11 cellular contexts compared by ENCODE assay signal in genomic region chr12:42213954-42214426, GRCh38. TPM values are rescaled to one million over a fixed set of nuclear protein-coding genes. Genes with fewer than 3 reads are reported as not detected.
A peak's percentile ranks its signal among the peaks of the same experiment; 100 is the strongest.
DNase-seq lines count a peak whose midpoint lies in the region; ATAC-seq, FAIRE-seq and TF ChIP-seq lines count a peak whose summit lies in the region.
"Had no signal": no experiment of that assay in that cellular context is flagged by ENCODE, and none has a peak within 500 bp of the region (broad histone marks: within the 10 kb centered on the region; RNA-seq: fewer than 3 reads in every experiment).

No MANE protein-coding gene starts in this region.

- DNase-seq in HTR-8/SVneo (ENCODE audit: insufficient read length, low spot score) (no peak), adrenal gland (peak; percentile 63 to 90 (median 83)), left ventricle myocardium superior (peak; percentile 51), retinal pigment epithelial cell (ENCODE audit: low read depth) (peak; percentile 70), D721Med (ENCODE audit: insufficient read length, low spot score) (no peak)
- no peak for DNase-seq in stimulated activated CD4-positive, alpha-beta T cell treated with anti-CD3 and anti-CD28 coated beads, Interleukin-12 subunit alpha, Interleukin-12 subunit beta, amount 100 ng/mL, for 4 hours
- no peak for DNase-seq in activated T-cell treated with anti-CD3 and anti-CD28 coated beads, Interleukin-2, amount 50 U/mL, for 24 hours
- DNase-seq: PC-9 had no signal

- no peak for TF ChIP-seq POLR2A in adrenal gland (IDR thresholded peaks at IDR 0.05)

- H3K36me3 ChIP-seq in adrenal gland (replicated peaks in 1 of 2) = peaks cover 0 to 6% of the 10 kb centered on the region in 2 donors

- H3K27ac ChIP-seq in adrenal gland = peak overlapping the region in 2 of 5 donors; percentile 19 to 29
- H3K27ac ChIP-seq: PC-9 had no signal

- WGBS in adrenal gland, 4 donors = 32 to 44% (median 39%) methylated on average over 2 of the region's 2 CpGs

- ATAC-seq in left ventricle myocardium superior = peak; percentile 90
- ATAC-seq in HG03097 (IDR thresholded peaks at IDR 0.05; ENCODE audit: low FRiP score, unreplicated experiment) = no peak

- TF ChIP-seq CTCF in adrenal gland (IDR thresholded peaks at IDR 0.05) (no peak), retinal pigment epithelial cell (conservative IDR thresholded peaks at IDR 0.05; ENCODE audit: low read depth, low read length) (no peak), D721Med (IDR thresholded peaks at IDR 0.05; ENCODE audit: insufficient read depth, missing control alignments) (no peak)

- intact Hi-C loops in adrenal gland (cut with DNase I) = no loop called here
- intact Hi-C loops in left ventricle myocardium superior (cut with micrococcal nuclease) = no loop called here

- H3K4me3 Mint-ChIP-seq in activated T-cell treated with anti-CD3 and anti-CD28 coated beads, Interleukin-2, amount 50 U/mL, for 24 hours = no peak overlapping the region
- H3K4me3 Mint-ChIP-seq: stimulated activated naive CD8-positive, alpha-beta T cell treated with anti-CD3 and anti-CD28 coated beads, Interleukin-15, Interleukin-2, amounts not matched to agents 100 ng/mL and 50 ng/mL, for 24 hours had no signal

- no peak overlapping the region for H3K27ac Mint-ChIP-seq in activated T-cell treated with anti-CD3 and anti-CD28 coated beads, Interleukin-2, amount 50 U/mL, for 24 hours
- H3K27ac Mint-ChIP-seq: stimulated activated naive CD8-positive, alpha-beta T cell treated with anti-CD3 and anti-CD28 coated beads, Interleukin-15, Interleukin-2, amounts not matched to agents 100 ng/mL and 50 ng/mL, for 24 hours had no signal

- no peaks in the 10 kb centered on the region for H3K27me3 ChIP-seq in adrenal gland

- H3K27me3 Mint-ChIP-seq in activated T-cell treated with anti-CD3 and anti-CD28 coated beads, Interleukin-2, amount 50 U/mL, for 24 hours = no peaks in the 10 kb centered on the region
- H3K27me3 Mint-ChIP-seq: stimulated activated naive CD8-positive, alpha-beta T cell treated with anti-CD3 and anti-CD28 coated beads, Interleukin-15, Interleukin-2, amounts not matched to agents 100 ng/mL and 50 ng/mL, for 24 hours had no signal

- peaks cover 12% of the 10 kb centered on the region for H3K36me3 Mint-ChIP-seq in activated T-cell treated with anti-CD3 and anti-CD28 coated beads, Interleukin-2, amount 50 U/mL, for 24 hours (ENCODE audit: low read depth)

- H3K4me1 ChIP-seq in adrenal gland (replicated peaks in 1 of 2) = peaks cover 0 to 20% of the 10 kb centered on the region in 2 donors

- peak; percentile 28 for FAIRE-seq in HTR-8/SVneo (lab: Jason Lieb, UNC)
- no peak for FAIRE-seq in D721Med (lab: Jason Lieb, UNC)
- FAIRE-seq: TTC549 had no signal

- H3K4me3 ChIP-seq in adrenal gland (no peak overlapping the region), retinal pigment epithelial cell (ENCODE audit: low read length) (no peak overlapping the region)
- H3K4me3 ChIP-seq: PC-9 had no signal

- H3K9me3 ChIP-seq in adrenal gland (replicated peaks in 1 of 3) = no peaks in the 10 kb centered on the region

- no peaks in the 10 kb centered on the region for H3K9me3 Mint-ChIP-seq in activated T-cell treated with anti-CD3 and anti-CD28 coated beads, Interleukin-2, amount 50 U/mL, for 24 hours
- H3K9me3 Mint-ChIP-seq: stimulated activated naive CD8-positive, alpha-beta T cell treated with anti-CD3 and anti-CD28 coated beads, Interleukin-15, Interleukin-2, amounts not matched to agents 100 ng/mL and 50 ng/mL, for 24 hours had no signal

- H3K4me1 Mint-ChIP-seq in activated T-cell treated with anti-CD3 and anti-CD28 coated beads, Interleukin-2, amount 50 U/mL, for 24 hours (ENCODE audit: low read depth) = peaks cover 26% of the 10 kb centered on the region

RNA-seq across cellular contexts. Expression of gene YAF2, which starts 24.1 kb away (rescaled TPM):
- 10 to 100 TPM; 12.2 to 39.2 (median 26.4) TPM for total RNA-seq in adrenal gland
- 10 to 100 TPM; 10.4 to 27.8 (median 16.7) TPM for polyA plus RNA-seq in adrenal gland
- total RNA-seq in left ventricle myocardium superior = 62.7 TPM

Comparison
In these comparisons a context has a peak if more than half of its experiments do, and no peak if none do; other contexts are left out.
1. DNase-seq: peak in adrenal gland (7 of 7), left ventricle myocardium superior (single experiment) and retinal pigment epithelial cell (single experiment); none in HTR-8/SVneo (single experiment), D721Med (single experiment), stimulated activated CD4-positive, alpha-beta T cell treated with anti-CD3 and anti-CD28 coated beads, Interleukin-12 subunit alpha, Interleukin-12 subunit beta, amount 100 ng/mL, for 4 hours (single experiment) and activated T-cell treated with anti-CD3 and anti-CD28 coated beads, Interleukin-2, amount 50 U/mL, for 24 hours (single experiment).